ENCODE assay signal across 1 cellular context in the genomic region with DNA sequence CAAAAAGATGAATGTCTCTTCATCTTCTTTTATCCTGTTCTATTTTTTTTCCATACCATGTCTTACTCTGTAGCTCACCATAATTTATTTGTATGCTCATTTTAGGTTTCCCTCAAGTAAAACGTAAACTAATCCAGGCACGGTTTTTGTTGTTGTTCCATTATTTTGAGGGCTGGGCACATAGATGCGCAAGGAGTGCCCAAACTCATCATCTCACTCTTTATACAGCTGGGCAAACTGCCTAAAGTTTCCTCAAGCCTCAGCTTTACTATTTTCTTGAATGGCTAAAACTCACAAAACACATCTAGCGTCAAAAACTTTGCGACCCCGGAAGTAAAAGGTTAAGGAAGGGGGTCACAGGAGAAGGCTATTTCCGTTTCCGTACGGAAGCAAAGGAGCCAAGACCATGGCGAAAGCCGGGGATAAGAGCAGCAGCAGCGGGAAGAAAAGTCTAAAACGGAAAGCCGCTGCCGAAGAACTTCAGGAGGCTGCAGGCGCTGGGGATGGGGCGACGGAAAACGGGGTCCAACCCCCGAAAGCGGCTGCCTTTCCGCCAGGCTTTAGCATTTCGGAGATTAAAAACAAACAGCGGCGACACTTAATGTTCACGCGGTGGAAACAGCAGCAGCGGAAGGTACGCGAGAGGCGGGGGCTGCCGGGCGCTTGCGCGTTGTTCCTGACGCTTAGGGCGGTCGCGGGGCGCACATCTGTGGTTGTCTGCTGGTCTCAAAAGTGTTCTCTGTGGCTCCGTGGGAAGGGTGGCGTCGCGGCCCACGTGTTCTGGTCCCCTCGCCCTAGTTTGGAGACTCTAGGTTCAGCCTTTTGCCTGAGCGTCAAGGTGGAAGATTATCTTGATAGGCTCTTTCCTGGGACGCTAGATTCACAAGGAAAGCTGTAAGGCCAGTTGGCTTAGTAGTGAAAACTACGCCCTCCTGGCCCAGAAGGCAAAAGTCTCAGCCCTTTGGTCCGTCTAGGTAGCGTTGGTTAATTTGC.
TF ChIP-seq lines count a peak whose summit lies in the region.

A gene with protein sequence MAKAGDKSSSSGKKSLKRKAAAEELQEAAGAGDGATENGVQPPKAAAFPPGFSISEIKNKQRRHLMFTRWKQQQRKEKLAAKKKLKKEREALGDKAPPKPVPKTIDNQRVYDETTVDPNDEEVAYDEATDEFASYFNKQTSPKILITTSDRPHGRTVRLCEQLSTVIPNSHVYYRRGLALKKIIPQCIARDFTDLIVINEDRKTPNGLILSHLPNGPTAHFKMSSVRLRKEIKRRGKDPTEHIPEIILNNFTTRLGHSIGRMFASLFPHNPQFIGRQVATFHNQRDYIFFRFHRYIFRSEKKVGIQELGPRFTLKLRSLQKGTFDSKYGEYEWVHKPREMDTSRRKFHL (plus strand): TSS at position 391 of the 993 bp plus-strand sequence. CDS start 16 bp downstream, at position 407.

TF ChIP-seq in GM12878, 131 proteins besides CTCF, POLR2A, EP300 and RAD21 (continued from another document and continues in another):
- TF ChIP-seq ZZZ3 (IDR thresholded peaks at IDR 0.05; ENCODE audit: control insufficient read depth, insufficient read length, low read depth) (no peak), YY1 (IDR thresholded peaks at IDR 0.05; ENCODE audit: low read depth, low read length) (peak; percentile 91), SUZ12 (IDR thresholded peaks at IDR 0.05; ENCODE audit: unreplicated experiment) (no peak), MEF2A (IDR thresholded peaks at IDR 0.05; ENCODE audit: insufficient read depth, low read depth, low read length) (no peak), TARDBP (IDR thresholded peaks at IDR 0.05; ENCODE audit: borderline replicate concordance) (no peak), NFIC (IDR thresholded peaks at IDR 0.05; ENCODE audit: low read depth, low read length) (peak; percentile 22; the same call in 1 of the 2 replicates), FOXK2 (IDR thresholded peaks at IDR 0.05) (no peak), ZNF217 (IDR thresholded peaks at IDR 0.05) (peak; percentile 80), SMAD5 (IDR thresholded peaks at IDR 0.05; ENCODE audit: low read depth) (peak; percentile 87), STAT3 (IDR thresholded peaks at IDR 0.05; ENCODE audit: low read depth, low read length) (no peak), KDM1A (IDR thresholded peaks at IDR 0.05; ENCODE audit: borderline replicate concordance) (no peak), TAF1 (IDR thresholded peaks at IDR 0.05; ENCODE audit: borderline replicate concordance, low read depth, low read length) (peak; percentile 89), NR2C1 (IDR thresholded peaks at IDR 0.05) (peak; percentile 99), PML (IDR thresholded peaks at IDR 0.05; ENCODE audit: low read length) (peak; percentile 92), MXI1 (IDR thresholded peaks at IDR 0.05; ENCODE audit: low read depth, low read length) (peak; percentile 54; the same call in 1 of the 2 replicates), SMAD1 (IDR thresholded peaks at IDR 0.05; ENCODE audit: low read depth, partially characterized antibody) (peak; percentile 19), MTA3 (IDR thresholded peaks at IDR 0.05; ENCODE audit: borderline replicate concordance, low read length) (no peak; the same call in 1 of the 2 replicates), YBX1 (IDR thresholded peaks at IDR 0.05) (no peak), TCF7 (IDR thresholded peaks at IDR 0.05; ENCODE audit: borderline replicate concordance) (no peak), HDGF (IDR thresholded peaks at IDR 0.05) (0 out of 2 replicates have a peak, but pooled peaks have one; percentile 19), RBBP5 (conservative IDR thresholded peaks at IDR 0.05) (peak; percentile 85), RCOR1 (conservative IDR thresholded peaks at IDR 0.05; ENCODE audit: low read depth, low read length) (no peak), ZNF207 (IDR thresholded peaks at IDR 0.05; ENCODE audit: borderline replicate concordance) (no peak; the same call in none of the 2 replicates), STAT1 (conservative IDR thresholded peaks at IDR 0.05) (0 out of 2 replicates have a peak, but pooled peaks have one; percentile 50), CBX3 (IDR thresholded peaks at IDR 0.05; ENCODE audit: borderline replicate concordance, low read depth) (no peak), RAD51 (IDR thresholded peaks at IDR 0.05) (0 out of 2 replicates have a peak, but pooled peaks have one; percentile 9), POU2F2 (IDR thresholded peaks at IDR 0.05; ENCODE audit: borderline replicate concordance, low read depth, low read length) (peak; percentile 47; the same call in 1 of the 3 replicates)
- TF ChIP-seq, protein P1, sequence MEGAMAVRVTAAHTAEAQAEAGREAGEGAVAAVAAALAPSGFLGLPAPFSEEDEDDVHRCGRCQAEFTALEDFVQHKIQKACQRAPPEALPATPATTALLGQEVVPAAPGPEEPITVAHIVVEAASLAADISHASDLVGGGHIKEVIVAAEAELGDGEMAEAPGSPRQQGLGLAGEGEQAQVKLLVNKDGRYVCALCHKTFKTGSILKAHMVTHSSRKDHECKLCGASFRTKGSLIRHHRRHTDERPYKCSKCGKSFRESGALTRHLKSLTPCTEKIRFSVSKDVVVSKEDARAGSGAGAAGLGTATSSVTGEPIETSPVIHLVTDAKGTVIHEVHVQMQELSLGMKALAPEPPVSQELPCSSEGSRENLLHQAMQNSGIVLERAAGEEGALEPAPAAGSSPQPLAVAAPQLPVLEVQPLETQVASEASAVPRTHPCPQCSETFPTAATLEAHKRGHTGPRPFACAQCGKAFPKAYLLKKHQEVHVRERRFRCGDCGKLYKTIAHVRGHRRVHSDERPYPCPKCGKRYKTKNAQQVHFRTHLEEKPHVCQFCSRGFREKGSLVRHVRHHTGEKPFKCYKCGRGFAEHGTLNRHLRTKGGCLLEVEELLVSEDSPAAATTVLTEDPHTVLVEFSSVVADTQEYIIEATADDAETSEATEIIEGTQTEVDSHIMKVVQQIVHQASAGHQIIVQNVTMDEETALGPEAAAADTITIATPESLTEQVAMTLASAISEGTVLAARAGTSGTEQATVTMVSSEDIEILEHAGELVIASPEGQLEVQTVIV (IDR thresholded peaks at IDR 0.05; ENCODE audit: borderline replicate concordance, partially characterized antibody), result peak; percentile 60
- TF ChIP-seq, protein P2, sequence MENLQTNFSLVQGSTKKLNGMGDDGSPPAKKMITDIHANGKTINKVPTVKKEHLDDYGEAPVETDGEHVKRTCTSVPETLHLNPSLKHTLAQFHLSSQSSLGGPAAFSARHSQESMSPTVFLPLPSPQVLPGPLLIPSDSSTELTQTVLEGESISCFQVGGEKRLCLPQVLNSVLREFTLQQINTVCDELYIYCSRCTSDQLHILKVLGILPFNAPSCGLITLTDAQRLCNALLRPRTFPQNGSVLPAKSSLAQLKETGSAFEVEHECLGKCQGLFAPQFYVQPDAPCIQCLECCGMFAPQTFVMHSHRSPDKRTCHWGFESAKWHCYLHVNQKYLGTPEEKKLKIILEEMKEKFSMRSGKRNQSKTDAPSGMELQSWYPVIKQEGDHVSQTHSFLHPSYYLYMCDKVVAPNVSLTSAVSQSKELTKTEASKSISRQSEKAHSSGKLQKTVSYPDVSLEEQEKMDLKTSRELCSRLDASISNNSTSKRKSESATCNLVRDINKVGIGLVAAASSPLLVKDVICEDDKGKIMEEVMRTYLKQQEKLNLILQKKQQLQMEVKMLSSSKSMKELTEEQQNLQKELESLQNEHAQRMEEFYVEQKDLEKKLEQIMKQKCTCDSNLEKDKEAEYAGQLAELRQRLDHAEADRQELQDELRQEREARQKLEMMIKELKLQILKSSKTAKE (IDR thresholded peaks at IDR 0.05; ENCODE audit: low read depth, poor library complexity, severe bottlenecking), result peak; percentile 44
- TF ChIP-seq, protein P3, sequence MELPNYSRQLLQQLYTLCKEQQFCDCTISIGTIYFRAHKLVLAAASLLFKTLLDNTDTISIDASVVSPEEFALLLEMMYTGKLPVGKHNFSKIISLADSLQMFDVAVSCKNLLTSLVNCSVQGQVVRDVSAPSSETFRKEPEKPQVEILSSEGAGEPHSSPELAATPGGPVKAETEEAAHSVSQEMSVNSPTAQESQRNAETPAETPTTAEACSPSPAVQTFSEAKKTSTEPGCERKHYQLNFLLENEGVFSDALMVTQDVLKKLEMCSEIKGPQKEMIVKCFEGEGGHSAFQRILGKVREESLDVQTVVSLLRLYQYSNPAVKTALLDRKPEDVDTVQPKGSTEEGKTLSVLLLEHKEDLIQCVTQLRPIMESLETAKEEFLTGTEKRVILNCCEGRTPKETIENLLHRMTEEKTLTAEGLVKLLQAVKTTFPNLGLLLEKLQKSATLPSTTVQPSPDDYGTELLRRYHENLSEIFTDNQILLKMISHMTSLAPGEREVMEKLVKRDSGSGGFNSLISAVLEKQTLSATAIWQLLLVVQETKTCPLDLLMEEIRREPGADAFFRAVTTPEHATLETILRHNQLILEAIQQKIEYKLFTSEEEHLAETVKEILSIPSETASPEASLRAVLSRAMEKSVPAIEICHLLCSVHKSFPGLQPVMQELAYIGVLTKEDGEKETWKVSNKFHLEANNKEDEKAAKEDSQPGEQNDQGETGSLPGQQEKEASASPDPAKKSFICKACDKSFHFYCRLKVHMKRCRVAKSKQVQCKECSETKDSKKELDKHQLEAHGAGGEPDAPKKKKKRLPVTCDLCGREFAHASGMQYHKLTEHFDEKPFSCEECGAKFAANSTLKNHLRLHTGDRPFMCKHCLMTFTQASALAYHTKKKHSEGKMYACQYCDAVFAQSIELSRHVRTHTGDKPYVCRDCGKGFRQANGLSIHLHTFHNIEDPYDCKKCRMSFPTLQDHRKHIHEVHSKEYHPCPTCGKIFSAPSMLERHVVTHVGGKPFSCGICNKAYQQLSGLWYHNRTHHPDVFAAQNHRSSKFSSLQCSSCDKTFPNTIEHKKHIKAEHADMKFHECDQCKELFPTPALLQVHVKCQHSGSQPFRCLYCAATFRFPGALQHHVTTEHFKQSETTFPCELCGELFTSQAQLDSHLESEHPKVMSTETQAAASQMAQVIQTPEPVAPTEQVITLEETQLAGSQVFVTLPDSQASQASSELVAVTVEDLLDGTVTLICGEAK (IDR thresholded peaks at IDR 0.05; ENCODE audit: borderline replicate concordance), result peak; percentile 98
- TF ChIP-seq, protein P4, sequence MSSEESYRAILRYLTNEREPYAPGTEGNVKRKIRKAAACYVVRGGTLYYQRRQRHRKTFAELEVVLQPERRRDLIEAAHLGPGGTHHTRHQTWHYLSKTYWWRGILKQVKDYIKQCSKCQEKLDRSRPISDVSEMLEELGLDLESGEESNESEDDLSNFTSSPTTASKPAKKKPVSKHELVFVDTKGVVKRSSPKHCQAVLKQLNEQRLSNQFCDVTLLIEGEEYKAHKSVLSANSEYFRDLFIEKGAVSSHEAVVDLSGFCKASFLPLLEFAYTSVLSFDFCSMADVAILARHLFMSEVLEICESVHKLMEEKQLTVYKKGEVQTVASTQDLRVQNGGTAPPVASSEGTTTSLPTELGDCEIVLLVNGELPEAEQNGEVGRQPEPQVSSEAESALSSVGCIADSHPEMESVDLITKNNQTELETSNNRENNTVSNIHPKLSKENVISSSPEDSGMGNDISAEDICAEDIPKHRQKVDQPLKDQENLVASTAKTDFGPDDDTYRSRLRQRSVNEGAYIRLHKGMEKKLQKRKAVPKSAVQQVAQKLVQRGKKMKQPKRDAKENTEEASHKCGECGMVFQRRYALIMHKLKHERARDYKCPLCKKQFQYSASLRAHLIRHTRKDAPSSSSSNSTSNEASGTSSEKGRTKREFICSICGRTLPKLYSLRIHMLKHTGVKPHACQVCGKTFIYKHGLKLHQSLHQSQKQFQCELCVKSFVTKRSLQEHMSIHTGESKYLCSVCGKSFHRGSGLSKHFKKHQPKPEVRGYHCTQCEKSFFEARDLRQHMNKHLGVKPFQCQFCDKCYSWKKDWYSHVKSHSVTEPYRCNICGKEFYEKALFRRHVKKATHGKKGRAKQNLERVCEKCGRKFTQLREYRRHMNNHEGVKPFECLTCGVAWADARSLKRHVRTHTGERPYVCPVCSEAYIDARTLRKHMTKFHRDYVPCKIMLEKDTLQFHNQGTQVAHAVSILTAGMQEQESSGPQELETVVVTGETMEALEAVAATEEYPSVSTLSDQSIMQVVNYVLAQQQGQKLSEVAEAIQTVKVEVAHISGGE (CRISPR knock-in tag; IDR thresholded peaks at IDR 0.05), result no peak
- TF ChIP-seq, protein P5, sequence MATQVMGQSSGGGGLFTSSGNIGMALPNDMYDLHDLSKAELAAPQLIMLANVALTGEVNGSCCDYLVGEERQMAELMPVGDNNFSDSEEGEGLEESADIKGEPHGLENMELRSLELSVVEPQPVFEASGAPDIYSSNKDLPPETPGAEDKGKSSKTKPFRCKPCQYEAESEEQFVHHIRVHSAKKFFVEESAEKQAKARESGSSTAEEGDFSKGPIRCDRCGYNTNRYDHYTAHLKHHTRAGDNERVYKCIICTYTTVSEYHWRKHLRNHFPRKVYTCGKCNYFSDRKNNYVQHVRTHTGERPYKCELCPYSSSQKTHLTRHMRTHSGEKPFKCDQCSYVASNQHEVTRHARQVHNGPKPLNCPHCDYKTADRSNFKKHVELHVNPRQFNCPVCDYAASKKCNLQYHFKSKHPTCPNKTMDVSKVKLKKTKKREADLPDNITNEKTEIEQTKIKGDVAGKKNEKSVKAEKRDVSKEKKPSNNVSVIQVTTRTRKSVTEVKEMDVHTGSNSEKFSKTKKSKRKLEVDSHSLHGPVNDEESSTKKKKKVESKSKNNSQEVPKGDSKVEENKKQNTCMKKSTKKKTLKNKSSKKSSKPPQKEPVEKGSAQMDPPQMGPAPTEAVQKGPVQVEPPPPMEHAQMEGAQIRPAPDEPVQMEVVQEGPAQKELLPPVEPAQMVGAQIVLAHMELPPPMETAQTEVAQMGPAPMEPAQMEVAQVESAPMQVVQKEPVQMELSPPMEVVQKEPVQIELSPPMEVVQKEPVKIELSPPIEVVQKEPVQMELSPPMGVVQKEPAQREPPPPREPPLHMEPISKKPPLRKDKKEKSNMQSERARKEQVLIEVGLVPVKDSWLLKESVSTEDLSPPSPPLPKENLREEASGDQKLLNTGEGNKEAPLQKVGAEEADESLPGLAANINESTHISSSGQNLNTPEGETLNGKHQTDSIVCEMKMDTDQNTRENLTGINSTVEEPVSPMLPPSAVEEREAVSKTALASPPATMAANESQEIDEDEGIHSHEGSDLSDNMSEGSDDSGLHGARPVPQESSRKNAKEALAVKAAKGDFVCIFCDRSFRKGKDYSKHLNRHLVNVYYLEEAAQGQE (IDR thresholded peaks at IDR 0.05; ENCODE audit: low read depth, low read length), result no peak
- TF ChIP-seq, protein P6, sequence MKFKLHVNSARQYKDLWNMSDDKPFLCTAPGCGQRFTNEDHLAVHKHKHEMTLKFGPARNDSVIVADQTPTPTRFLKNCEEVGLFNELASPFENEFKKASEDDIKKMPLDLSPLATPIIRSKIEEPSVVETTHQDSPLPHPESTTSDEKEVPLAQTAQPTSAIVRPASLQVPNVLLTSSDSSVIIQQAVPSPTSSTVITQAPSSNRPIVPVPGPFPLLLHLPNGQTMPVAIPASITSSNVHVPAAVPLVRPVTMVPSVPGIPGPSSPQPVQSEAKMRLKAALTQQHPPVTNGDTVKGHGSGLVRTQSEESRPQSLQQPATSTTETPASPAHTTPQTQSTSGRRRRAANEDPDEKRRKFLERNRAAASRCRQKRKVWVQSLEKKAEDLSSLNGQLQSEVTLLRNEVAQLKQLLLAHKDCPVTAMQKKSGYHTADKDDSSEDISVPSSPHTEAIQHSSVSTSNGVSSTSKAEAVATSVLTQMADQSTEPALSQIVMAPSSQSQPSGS (IDR thresholded peaks at IDR 0.05; ENCODE audit: low read length), result peak; percentile 42; the same call in 1 of the 2 replicates
- TF ChIP-seq, protein P7, sequence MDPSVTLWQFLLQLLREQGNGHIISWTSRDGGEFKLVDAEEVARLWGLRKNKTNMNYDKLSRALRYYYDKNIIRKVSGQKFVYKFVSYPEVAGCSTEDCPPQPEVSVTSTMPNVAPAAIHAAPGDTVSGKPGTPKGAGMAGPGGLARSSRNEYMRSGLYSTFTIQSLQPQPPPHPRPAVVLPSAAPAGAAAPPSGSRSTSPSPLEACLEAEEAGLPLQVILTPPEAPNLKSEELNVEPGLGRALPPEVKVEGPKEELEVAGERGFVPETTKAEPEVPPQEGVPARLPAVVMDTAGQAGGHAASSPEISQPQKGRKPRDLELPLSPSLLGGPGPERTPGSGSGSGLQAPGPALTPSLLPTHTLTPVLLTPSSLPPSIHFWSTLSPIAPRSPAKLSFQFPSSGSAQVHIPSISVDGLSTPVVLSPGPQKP (IDR thresholded peaks at IDR 0.05; ENCODE audit: low read depth, low read length), result peak; percentile 44; the same call in 1 of the 2 replicates
